1 cellular context compared by ENCODE assay signal in genomic region chr2:86000131-86000937, GRCh38.
TF ChIP-seq lines count a peak whose summit lies in the region.

No MANE protein-coding gene starts in this region.

TF ChIP-seq in GM23338, 12 proteins besides CTCF, POLR2A, EP300 and RAD21 (continued from another document):
- TF ChIP-seq, protein P1, sequence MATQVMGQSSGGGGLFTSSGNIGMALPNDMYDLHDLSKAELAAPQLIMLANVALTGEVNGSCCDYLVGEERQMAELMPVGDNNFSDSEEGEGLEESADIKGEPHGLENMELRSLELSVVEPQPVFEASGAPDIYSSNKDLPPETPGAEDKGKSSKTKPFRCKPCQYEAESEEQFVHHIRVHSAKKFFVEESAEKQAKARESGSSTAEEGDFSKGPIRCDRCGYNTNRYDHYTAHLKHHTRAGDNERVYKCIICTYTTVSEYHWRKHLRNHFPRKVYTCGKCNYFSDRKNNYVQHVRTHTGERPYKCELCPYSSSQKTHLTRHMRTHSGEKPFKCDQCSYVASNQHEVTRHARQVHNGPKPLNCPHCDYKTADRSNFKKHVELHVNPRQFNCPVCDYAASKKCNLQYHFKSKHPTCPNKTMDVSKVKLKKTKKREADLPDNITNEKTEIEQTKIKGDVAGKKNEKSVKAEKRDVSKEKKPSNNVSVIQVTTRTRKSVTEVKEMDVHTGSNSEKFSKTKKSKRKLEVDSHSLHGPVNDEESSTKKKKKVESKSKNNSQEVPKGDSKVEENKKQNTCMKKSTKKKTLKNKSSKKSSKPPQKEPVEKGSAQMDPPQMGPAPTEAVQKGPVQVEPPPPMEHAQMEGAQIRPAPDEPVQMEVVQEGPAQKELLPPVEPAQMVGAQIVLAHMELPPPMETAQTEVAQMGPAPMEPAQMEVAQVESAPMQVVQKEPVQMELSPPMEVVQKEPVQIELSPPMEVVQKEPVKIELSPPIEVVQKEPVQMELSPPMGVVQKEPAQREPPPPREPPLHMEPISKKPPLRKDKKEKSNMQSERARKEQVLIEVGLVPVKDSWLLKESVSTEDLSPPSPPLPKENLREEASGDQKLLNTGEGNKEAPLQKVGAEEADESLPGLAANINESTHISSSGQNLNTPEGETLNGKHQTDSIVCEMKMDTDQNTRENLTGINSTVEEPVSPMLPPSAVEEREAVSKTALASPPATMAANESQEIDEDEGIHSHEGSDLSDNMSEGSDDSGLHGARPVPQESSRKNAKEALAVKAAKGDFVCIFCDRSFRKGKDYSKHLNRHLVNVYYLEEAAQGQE (IDR thresholded peaks at IDR 0.05; ENCODE audit: unreplicated experiment), result no peak
- TF ChIP-seq, protein P2, sequence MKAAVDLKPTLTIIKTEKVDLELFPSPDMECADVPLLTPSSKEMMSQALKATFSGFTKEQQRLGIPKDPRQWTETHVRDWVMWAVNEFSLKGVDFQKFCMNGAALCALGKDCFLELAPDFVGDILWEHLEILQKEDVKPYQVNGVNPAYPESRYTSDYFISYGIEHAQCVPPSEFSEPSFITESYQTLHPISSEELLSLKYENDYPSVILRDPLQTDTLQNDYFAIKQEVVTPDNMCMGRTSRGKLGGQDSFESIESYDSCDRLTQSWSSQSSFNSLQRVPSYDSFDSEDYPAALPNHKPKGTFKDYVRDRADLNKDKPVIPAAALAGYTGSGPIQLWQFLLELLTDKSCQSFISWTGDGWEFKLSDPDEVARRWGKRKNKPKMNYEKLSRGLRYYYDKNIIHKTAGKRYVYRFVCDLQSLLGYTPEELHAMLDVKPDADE (IDR thresholded peaks at IDR 0.05), result no peak
- TF ChIP-seq ZNF462 (CRISPR knock-in tag; IDR thresholded peaks at IDR 0.05) (no peak), STAT1 (IDR thresholded peaks at IDR 0.05; ENCODE audit: unreplicated experiment) (no peak), POLR2AphosphoS5 (IDR thresholded peaks at IDR 0.05; ENCODE audit: low read depth) (no peak), JUNB (IDR thresholded peaks at IDR 0.05; ENCODE audit: unreplicated experiment) (no peak), NANOG (IDR thresholded peaks at IDR 0.05; ENCODE audit: borderline replicate concordance) (no peak)
